ENCODE assay signal across 8 cellular contexts in the genomic region with DNA sequence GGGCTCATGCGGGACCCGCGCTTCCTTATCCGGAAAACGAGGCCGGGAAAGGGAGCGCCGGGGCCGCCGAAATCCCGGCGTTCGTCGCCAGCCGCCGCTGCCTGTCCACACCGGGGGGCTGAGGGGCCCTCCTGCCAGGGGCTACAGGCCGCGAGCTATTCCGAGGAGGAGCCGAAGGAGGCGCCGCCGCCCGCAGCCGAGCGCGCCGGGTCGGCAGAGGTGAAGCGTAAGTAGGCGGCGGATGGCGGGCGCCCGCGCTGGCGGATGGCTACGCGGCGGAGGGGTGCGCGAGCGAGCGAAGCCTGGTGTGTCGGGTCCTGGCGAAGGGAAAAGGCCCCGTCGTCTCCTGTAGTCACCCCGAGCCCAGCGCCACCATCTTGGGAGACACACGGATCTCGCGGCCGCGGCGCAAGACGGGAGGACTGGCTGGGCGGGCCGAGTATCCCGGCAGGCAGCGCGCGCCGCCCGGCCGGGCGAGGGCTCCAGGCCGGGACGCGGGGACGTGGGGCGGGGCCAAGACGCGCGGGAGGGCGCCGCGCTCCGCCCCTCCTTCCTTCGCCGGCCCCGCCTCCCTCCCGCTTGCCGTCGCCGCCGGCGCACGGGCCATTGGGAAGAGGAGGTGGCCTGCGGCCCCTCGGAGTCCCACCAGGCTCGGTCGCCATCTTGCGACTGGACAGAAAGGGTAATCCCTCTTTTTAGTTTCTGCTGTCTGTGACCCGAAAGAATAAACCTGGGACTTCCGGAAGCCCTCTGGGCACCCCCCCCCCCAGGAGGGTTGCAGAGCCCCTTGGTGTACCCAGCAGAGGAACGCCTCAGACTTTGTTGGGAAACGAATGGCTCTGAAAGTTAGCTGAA. TPM values are rescaled to one million over a fixed set of nuclear protein-coding genes. Genes with fewer than 3 reads are reported as not detected.
A peak's percentile ranks its signal among the peaks of the same experiment; 100 is the strongest.
DNase-seq lines count a peak whose midpoint lies in the region; ATAC-seq and TF ChIP-seq lines count a peak whose summit lies in the region.

A gene (minus strand): TSS at position 424 of the 855 bp plus-strand sequence. CDS start 29,917 bp downstream, outside the sequence.

- H3K9me2 ChIP-seq in hepatocyte (replicated peaks; ENCODE audit: insufficient read depth) = no peaks in the 10 kb centered on the region

- intact Hi-C loops in aorta (cut with DNase I) = loop anchor here in 1 of 2 donors (2.0 to 10.0 kb wide), 4 partner anchors 62 to 304 kb away; no protein-coding TSS in a partner anchor

- WGBS in hepatocyte (ENCODE audit: low lambda C conversion rate, missing lambda C conversion rate) = under 1% methylated on average over 49 of the region's 99 CpGs
- 0 to 1% methylated on average over 53 to 99 of the region's 99 CpGs for WGBS in aorta, 2 donors

- H3K79me2 ChIP-seq in hepatocyte = peaks cover 48% of the 10 kb centered on the region

- H3K4me1 ChIP-seq in hepatocyte (ENCODE audit: insufficient read depth) (peaks cover 10% of the 10 kb centered on the region), aorta (ENCODE audit: control insufficient read depth in 1 of 2, insufficient read depth in 2 of 2, low read length in 2 of 2) (peaks cover under 1 to 5% of the 10 kb centered on the region in 2 donors)

- H4K20me1 ChIP-seq in hepatocyte (ENCODE audit: insufficient read depth, poor library complexity, severe bottlenecking) = peaks cover 41% of the 10 kb centered on the region

- H3K36me3 ChIP-seq in hepatocyte (replicated peaks; ENCODE audit: insufficient read depth, low read depth) = no peaks in the 10 kb centered on the region
- H3K36me3 ChIP-seq in aorta (ENCODE audit: control insufficient read depth in 1 of 2, insufficient read depth in 2 of 2, low read length in 1 of 2) = no peaks in the 10 kb centered on the region

- peak within 1 kb of the TSS; percentile 99 for H2AFZ ChIP-seq in hepatocyte

- no peaks in the 10 kb centered on the region for H3K27me3 ChIP-seq in hepatocyte
- no peaks in the 10 kb centered on the region for H3K27me3 ChIP-seq in aorta (ENCODE audit: control insufficient read depth in 1 of 2, insufficient read depth in 2 of 2, low read length in 1 of 2)

- TF ChIP-seq CTCF in hepatocyte (IDR thresholded peaks at IDR 0.05; ENCODE audit: poor library complexity) = peak; percentile 30

- peak; percentile 88 for ATAC-seq in GM18511 (IDR thresholded peaks at IDR 0.05; ENCODE audit: unreplicated experiment)
- peak; percentile 83 for ATAC-seq in HG02973 (IDR thresholded peaks at IDR 0.05; ENCODE audit: unreplicated experiment)
- ATAC-seq in aorta (ENCODE audit: low FRiP score) = peak; percentile 98

- H3K4me2 ChIP-seq in hepatocyte = peak within 1 kb of the TSS; percentile 89

- H3K4me3 ChIP-seq in hepatocyte (peak within 1 kb of the TSS; percentile 97), aorta (ENCODE audit: low read length in 2 of 2) (peak within 1 kb of the TSS; percentile 93 to 94)

- peak; percentile 63 to 87 for DNase-seq in NCI-H1930 (lab: John Stamatoyannopoulos, UW)
- DNase-seq in T1000 (lab: John Stamatoyannopoulos, UW) = peak; percentile 91
- peak; percentile 99 for DNase-seq in astrocyte of the hippocampus (ENCODE audit: low read depth, low spot score)
- peak; percentile 97 for DNase-seq in hepatocyte (ENCODE audit: low spot score)
- peak; percentile 69 for DNase-seq in renal cortical epithelial cell (ENCODE audit: low read depth)
- peak; percentile 94 to 96 for DNase-seq in aorta

- H3K9me3 ChIP-seq in hepatocyte (ENCODE audit: low read depth) = no peaks in the 10 kb centered on the region
- H3K9me3 ChIP-seq in aorta (ENCODE audit: control insufficient read depth, low read length) = no peaks in the 10 kb centered on the region

- H3K27ac ChIP-seq in hepatocyte (peak within 1 kb of the TSS; percentile 100), aorta (ENCODE audit: low read depth in 1 of 2, low read length in 2 of 2) (peak within 1 kb of the TSS; percentile 92 to 95)

RNA-seq across cellular contexts. Expression of the gene that starts here (rescaled TPM):
- 81.8 and 96.7 TPM in 2 replicates for total RNA-seq in hepatocyte
- 60.3 and 85.5 TPM in 2 replicates for polyA plus RNA-seq in hepatocyte
- 84.4 and 90.0 TPM in 2 replicates for total RNA-seq in renal cortical epithelial cell
- total RNA-seq in aorta = 10 to 100 TPM; 93.5 to 93.6 TPM
- 10 to 100 TPM; 14.8 to 28.5 TPM for polyA plus RNA-seq in aorta

Comparison
In these comparisons a context has a peak if more than half of its experiments do, and no peak if none do; other contexts are left out.
1. Peak in every context shown above with its lines: DNase-seq, ATAC-seq, H3K4me3 ChIP-seq and H3K27ac ChIP-seq.